ENCODE assay signal across 26 cellular contexts in genomic region chr2:146227395-146228393, GRCh38.
DNase-seq lines count a peak whose midpoint lies in the region; ATAC-seq lines count a peak whose summit lies in the region.
"Had no signal": no experiment of that assay in that cellular context is flagged by ENCODE, and none has a peak within 500 bp of the region (broad histone marks: within the 10 kb centered on the region; RNA-seq: fewer than 3 reads in every experiment).

No MANE protein-coding gene starts in this region.

- ATAC-seq in GM18870 (IDR thresholded peaks at IDR 0.05; ENCODE audit: unreplicated experiment) (peak; percentile 41), HG02623 (IDR thresholded peaks at IDR 0.05; ENCODE audit: unreplicated experiment) (peak; percentile 38), HG03457 (IDR thresholded peaks at IDR 0.05; ENCODE audit: unreplicated experiment) (no peak), HG03460 (IDR thresholded peaks at IDR 0.05; ENCODE audit: unreplicated experiment) (no peak)
- ATAC-seq: activated CD8-positive, alpha-beta T cell treated with anti-CD3 and anti-CD28 coated beads for 36 hours; body of pancreas; CD8-positive, alpha-beta T cell; esophagus mucosa; HCT116; left lobe of liver; pancreas; T-helper 17 cell had no signal

- peak; percentile 9 for DNase-seq in GM04504 (ENCODE audit: low read depth)
- DNase-seq in MV-4-11 (lab: John Stamatoyannopoulos, UW), result peak; percentile 42
- DNase-seq in T1000 (lab: John Stamatoyannopoulos, UW), result no peak
- no peak for DNase-seq in NCI-H1417 treated with DMSO at 0.1 percent for 48 hours (lab: John Stamatoyannopoulos, UW)
- DNase-seq: activated CD8-positive, alpha-beta memory T cell treated with anti-CD3 and anti-CD28 coated beads, Interleukin-2, amount 50 U/mL, for 48 hours; activated CD8-positive, alpha-beta T cell treated with anti-CD3 and anti-CD28 coated beads for 36 hours; activated naive CD4-positive, alpha-beta T cell treated with anti-CD3 and anti-CD28 coated beads for 36 hours; adrenal gland; body of pancreas; CD8-positive, alpha-beta T cell; endodermal cell; NCI-H1092; NCI-H1694 treated with DMSO at 0.1 percent for 48 hours; NCI-H510A; pancreas; PC-9; SK-N-SH; substantia nigra; T-helper 17 cell had no signal

Comparison
In these comparisons a context has a peak if more than half of its experiments do, and no peak if none do; other contexts are left out.
1. DNase-seq: peak in GM04504 (single experiment) and MV-4-11 (single experiment); none in T1000 (single experiment) and NCI-H1417 treated with DMSO at 0.1 percent for 48 hours (single experiment).
2. ATAC-seq: peak in GM18870 (single experiment) and HG02623 (single experiment); none in HG03457 (single experiment) and HG03460 (single experiment).